In genomic region chr1:218755128-218755527, GRCh38 we compare ENCODE assay signal across 15 cellular contexts.
DNase-seq lines count a peak whose midpoint lies in the region; TF ChIP-seq lines count a peak whose summit lies in the region.
"Had no signal": no experiment of that assay in that cellular context is flagged by ENCODE, and none has a peak within 500 bp of the region (broad histone marks: within the 10 kb centered on the region; RNA-seq: fewer than 3 reads in every experiment).

No MANE protein-coding gene starts in this region.

- BruUV-seq in Calu3 (replicated peaks; lab: Mats Ljungman, UMichigan): no TSS peak

- DNase-seq in Calu3 (peak; percentile 75), HT-29 (ENCODE audit: low spot score) (peak; percentile 55), glomerular visceral epithelial cell (ENCODE audit: extremely low spot score) (peak; percentile 36), Ammon's horn (ENCODE audit: low spot score) (no peak), islet precursor cell (no peak), DMS153 (lab: John Stamatoyannopoulos, UW) (no peak)
- DNase-seq: AML-193; CD4-positive, CD25-positive, alpha-beta regulatory T cell; GF-D8; NCI-H1092; NCI-H345; SK-N-SH had no signal

- peaks cover 35% of the 10 kb centered on the region for H3K4me1 Mint-ChIP-seq in Calu3 (ENCODE audit: low read depth, unreplicated experiment)
- H3K4me1 Mint-ChIP-seq: CD4-positive, CD25-positive, alpha-beta regulatory T cell; IgD-negative memory B cell had no signal

- no peak for TF ChIP-seq CTCF in Calu3 (IDR thresholded peaks at IDR 0.05; ENCODE audit: unreplicated experiment)
- no peak for TF ChIP-seq CTCF in OCI-LY3 (IDR thresholded peaks at IDR 0.05; ENCODE audit: low read depth, low read length)

- H3K27me3 Mint-ChIP-seq in Calu3 (ENCODE audit: unreplicated experiment): no peaks in the 10 kb centered on the region
- H3K27me3 Mint-ChIP-seq: CD4-positive, CD25-positive, alpha-beta regulatory T cell had no signal

- intact Hi-C loops in Calu3 (cut with micrococcal nuclease; ENCODE audit: unreplicated experiment): no loop called here

- no peak overlapping the region for H3K4me3 Mint-ChIP-seq in Calu3 (ENCODE audit: low read depth, unreplicated experiment)
- H3K4me3 Mint-ChIP-seq: CD4-positive, CD25-positive, alpha-beta regulatory T cell; IgD-negative memory B cell; T-helper 1 cell treated with Interleukin-12 subunit alpha and Interleukin-12 subunit beta and Interleukin-4 antibody, amounts not matched to agents 30 μg/mL and 1 μg/mL, for 36 hours had no signal

- no peak overlapping the region for H3K27ac Mint-ChIP-seq in Calu3 (ENCODE audit: unreplicated experiment)
- H3K27ac Mint-ChIP-seq: CD4-positive, CD25-positive, alpha-beta regulatory T cell; IgD-negative memory B cell; T-helper 1 cell treated with Interleukin-12 subunit alpha and Interleukin-12 subunit beta and Interleukin-4 antibody, amounts not matched to agents 30 μg/mL and 1 μg/mL, for 36 hours had no signal

- CTCF ChIA-PET in Calu3 (lab: Charles Lee): no interaction called here

- H3K4me3 ChIP-seq in OCI-LY3 (ENCODE audit: low read length): no peak overlapping the region

- H3K27me3 ChIP-seq in OCI-LY3 (ENCODE audit: low read depth, low read length): peaks cover 4% of the 10 kb centered on the region; the same call in 1 of the 2 replicates

- H3K9me3 Mint-ChIP-seq in Calu3 (ENCODE audit: low read depth, unreplicated experiment): peaks cover 2% of the 10 kb centered on the region
- H3K9me3 Mint-ChIP-seq: IgD-negative memory B cell had no signal

- no peaks in the 10 kb centered on the region for H3K36me3 ChIP-seq in OCI-LY3 (replicated peaks; ENCODE audit: low read depth, low read length)

- H3K27ac ChIP-seq in OCI-LY3 (ENCODE audit: low read length): no peak overlapping the region

- H3K36me3 Mint-ChIP-seq in Calu3 (ENCODE audit: insufficient read depth, unreplicated experiment): no peaks in the 10 kb centered on the region
- H3K36me3 Mint-ChIP-seq: CD4-positive, CD25-positive, alpha-beta regulatory T cell; IgD-negative memory B cell had no signal

- no peaks in the 10 kb centered on the region for H4K20me1 ChIP-seq in OCI-LY3 (ENCODE audit: insufficient read depth, low read length)

- peak overlapping the region; percentile 15; the same call in 1 of the 2 replicates for H3K4me2 ChIP-seq in OCI-LY3 (ENCODE audit: low read length)
- H3K4me2 ChIP-seq: SK-N-SH had no signal

- no peaks in the 10 kb centered on the region for H3K9me3 ChIP-seq in OCI-LY3 (ENCODE audit: insufficient read depth, low read length)
- H3K9me3 ChIP-seq: SK-N-SH had no signal

- H3K4me1 ChIP-seq in OCI-LY3 (ENCODE audit: low read length): peaks cover 10% of the 10 kb centered on the region; the same call in 1 of the 2 replicates

- H3K79me2 ChIP-seq in OCI-LY3 (ENCODE audit: low read length): no peaks in the 10 kb centered on the region

- H2AFZ ChIP-seq in OCI-LY3 (ENCODE audit: low read depth, low read length): no peak overlapping the region

- H3K9ac ChIP-seq in OCI-LY3 (ENCODE audit: low read length): no peak overlapping the region
- H3K9ac ChIP-seq: SK-N-SH had no signal

Comparison
In these comparisons a context has a peak if more than half of its experiments do, and no peak if none do; other contexts are left out.
1. DNase-seq: peak in Calu3 (single experiment), HT-29 (single experiment) and glomerular visceral epithelial cell (single experiment); none in Ammon's horn (single experiment), islet precursor cell (single experiment) and DMS153 (single experiment).